20 cellular contexts compared by ENCODE assay signal in the genomic region with DNA sequence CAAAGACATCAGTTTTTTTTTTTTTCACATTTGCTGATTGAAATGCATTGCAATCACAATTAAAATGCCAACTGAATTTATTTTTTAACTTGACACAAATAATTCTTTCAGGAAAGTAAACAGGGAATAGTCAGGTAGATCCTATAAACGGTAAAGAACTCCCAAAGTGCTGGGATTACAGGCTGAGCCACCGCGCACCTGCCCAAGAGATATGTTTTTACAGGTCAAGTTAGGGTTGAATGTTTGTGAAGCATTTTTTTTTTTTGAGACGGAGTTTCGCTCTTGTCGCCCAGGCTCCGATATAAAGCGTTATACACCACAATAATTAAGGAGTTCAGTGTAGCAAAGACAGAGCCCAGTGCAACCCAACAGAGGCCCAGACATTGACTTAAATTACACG. TPM values are rescaled to one million over a fixed set of nuclear protein-coding genes. Genes with fewer than 3 reads are reported as not detected.
A peak's percentile ranks its signal among the peaks of the same experiment; 100 is the strongest.
DNase-seq lines count a peak whose midpoint lies in the region; ATAC-seq, FAIRE-seq and TF ChIP-seq lines count a peak whose summit lies in the region.
"Had no signal": no experiment of that assay in that cellular context is flagged by ENCODE, and none has a peak within 500 bp of the region (broad histone marks: within the 10 kb centered on the region; RNA-seq: fewer than 3 reads in every experiment).

No MANE protein-coding gene starts in this region.

- H3K36me3 Mint-ChIP-seq in nephron (ENCODE audit: low read depth), result peaks cover 70% of the 10 kb centered on the region
- H3K36me3 Mint-ChIP-seq in glutamatergic neuron (ENCODE audit: unreplicated experiment), result peaks cover 5% of the 10 kb centered on the region

- ATAC-seq in HG03108 (IDR thresholded peaks at IDR 0.05; ENCODE audit: unreplicated experiment), result no peak
- ATAC-seq: CD8-positive, alpha-beta T cell; SK-N-SH treated with all-trans-retinoic acid at 6 μM for 48 hours had no signal

- 64% methylated on average over 9 of the region's 9 CpGs for WGBS in transverse colon (ENCODE audit: low coverage in 1 of 2), 2 donors

- no peaks in the 10 kb centered on the region for H3K27me3 Mint-ChIP-seq in nephron (ENCODE audit: low read depth)
- peaks cover 14% of the 10 kb centered on the region for H3K27me3 Mint-ChIP-seq in glutamatergic neuron (ENCODE audit: unreplicated experiment)

- TF ChIP-seq POLR2A in transverse colon (IDR thresholded peaks at IDR 0.05), result no peak

- peaks cover 20% of the 10 kb centered on the region for H3K4me1 Mint-ChIP-seq in nephron
- peaks cover 3% of the 10 kb centered on the region for H3K4me1 Mint-ChIP-seq in glutamatergic neuron (ENCODE audit: low read depth, unreplicated experiment)

- H3K4me1 ChIP-seq in transverse colon, result peaks cover 25 to 50% (median 45%) of the 10 kb centered on the region in 4 donors

- FAIRE-seq in colon (lab: Jason Lieb, UNC), result peak; percentile 78
- FAIRE-seq: GM18507, GM19239, H1 had no signal

- H3K27ac ChIP-seq in transverse colon, result peak overlapping the region; percentile 83 to 96 (median 92)

- peaks cover 0 to 17% (median 0%) of the 10 kb centered on the region in 4 donors for H3K36me3 ChIP-seq in transverse colon

- H3K27ac Mint-ChIP-seq in nephron (peak overlapping the region in 2 of 3 experiments; percentile 88 to 93), glutamatergic neuron (ENCODE audit: unreplicated experiment) (no peak overlapping the region)
- H3K27ac Mint-ChIP-seq: CD8-positive, alpha-beta T cell had no signal

- no peak for TF ChIP-seq CTCF in nephron (IDR thresholded peaks at IDR 0.05; ENCODE audit: unreplicated experiment in 3 of 3)
- no peak for TF ChIP-seq CTCF in transverse colon (IDR thresholded peaks at IDR 0.05)
- no peak for TF ChIP-seq CTCF in glutamatergic neuron (IDR thresholded peaks at IDR 0.05; ENCODE audit: partially characterized antibody, unreplicated experiment)

- no peaks in the 10 kb centered on the region for H3K27me3 ChIP-seq in transverse colon

- in situ Hi-C loops in transverse colon (cut with MboI; ENCODE audit: low pct_ligation_motif_present in 1 of 4, low pct_unique_long_range_greater_than_20kb in 1 of 4, low sequenced_read_pairs in 3 of 4), result no loop called here

- H3K9me3 Mint-ChIP-seq in nephron (no peaks in the 10 kb centered on the region), glutamatergic neuron (ENCODE audit: unreplicated experiment) (peaks cover 2% of the 10 kb centered on the region)
- H3K9me3 Mint-ChIP-seq: CD8-positive, alpha-beta T cell had no signal

- no peak overlapping the region for H3K4me3 ChIP-seq in transverse colon

- DNase-seq in activated CD8-positive, alpha-beta memory T cell treated with anti-CD3 and anti-CD28 coated beads, Interleukin-2, amount 50 U/mL, for 48 hours, result peak; percentile 10
- no peak for DNase-seq in activated CD8-positive, alpha-beta memory T cell treated with anti-CD3 and anti-CD28 coated beads, Interleukin-2, amount 50 U/mL, for 4 hours
- DNase-seq in transverse colon (peak; percentile 66), glutamatergic neuron (no peak), NCI-H82 (lab: John Stamatoyannopoulos, UW) (no peak)
- DNase-seq: AML-193; C1 segment of cervical spinal cord; CD8-positive, alpha-beta T cell; IMR-90; NCI-H1105; NCI-H146; NCI-H446 treated with DMSO at 0.1 percent for 48 hours had no signal

- intact Hi-C loops in transverse colon (cut with DNase I; ENCODE audit: low total_unique reads), result loop anchor here (5.0 kb wide), 1 partner anchor 383 kb away; no protein-coding TSS in a partner anchor

- no peak overlapping the region for H3K4me3 Mint-ChIP-seq in nephron
- no peak overlapping the region for H3K4me3 Mint-ChIP-seq in glutamatergic neuron (ENCODE audit: unreplicated experiment)
- H3K4me3 Mint-ChIP-seq: CD8-positive, alpha-beta T cell had no signal

- no peaks in the 10 kb centered on the region for H3K9me3 ChIP-seq in transverse colon

- no peak for TF ChIP-seq EP300 in transverse colon (IDR thresholded peaks at IDR 0.05; ENCODE audit: low read depth)

RNA-seq across cellular contexts. Expression of a gene that starts 15.1 kb away (rescaled TPM):
- total RNA-seq in transverse colon (1,000 to 10,000 TPM in 3 of 4 donors, 100 to 1,000 TPM in 1; 911 to 2,535 (median 1,776) TPM), glutamatergic neuron (ENCODE audit: unreplicated experiment) (72.0 TPM)

RNA-seq across cellular contexts. Expression of a gene that starts 45.2 kb away (rescaled TPM):
- total RNA-seq in transverse colon (10 to 100 TPM in 1 of 4 donors, 1 to 10 TPM in 2, under 1 TPM in 1; 0.40 to 16.1 (median 2.0) TPM), glutamatergic neuron (ENCODE audit: unreplicated experiment) (not detected)
- total RNA-seq: G401, H1, IMR-90 had no signal

Comparison
In these comparisons a context has a peak if more than half of its experiments do, and no peak if none do; other contexts are left out.
1. DNase-seq: peak in activated CD8-positive, alpha-beta memory T cell treated with anti-CD3 and anti-CD28 coated beads, Interleukin-2, amount 50 U/mL, for 48 hours (single experiment) and transverse colon (single experiment); none in activated CD8-positive, alpha-beta memory T cell treated with anti-CD3 and anti-CD28 coated beads, Interleukin-2, amount 50 U/mL, for 4 hours (single experiment), glutamatergic neuron (single experiment) and NCI-H82 (single experiment).
2. RNA of a gene that starts 15.1 kb away (total RNA-seq): 911 to 2,535 TPM in transverse colon; 72.0 TPM in glutamatergic neuron (single experiment); every median in the first group is over 10 times any median in the second.